Comparison of ENCODE assay signal across 8 cellular contexts in genomic region chr16:51818342-51818944, GRCh38.
DNase-seq lines count a peak whose midpoint lies in the region; ATAC-seq and TF ChIP-seq lines count a peak whose summit lies in the region.

No MANE protein-coding gene starts in this region.

- H3K27ac Mint-ChIP-seq in endothelial cell (ENCODE audit: unreplicated experiment) = no peak overlapping the region
- no peak overlapping the region for H3K27ac Mint-ChIP-seq in osteocyte (ENCODE audit: unreplicated experiment)
- no peak overlapping the region for H3K27ac Mint-ChIP-seq in T-helper 2 cell treated with Interferon-gamma antibody and Interleukin-4, amounts not matched to agents 5 μg/mL and 100 μg/mL, for 36 hours

- peak; percentile 14 for DNase-seq in CMK (ENCODE audit: low read depth)
- DNase-seq in NCI-H82 treated with DMSO at 0.1 percent for 48 hours (lab: John Stamatoyannopoulos, UW; ENCODE audit: unreplicated experiment) = peak; percentile 50
- peak; percentile 70 for DNase-seq in endothelial cell (ENCODE audit: low spot score)
- no peak for DNase-seq in osteocyte (ENCODE audit: extremely low spot score, unreplicated experiment)
- DNase-seq in T-helper 2 cell treated with Interferon-gamma antibody and Interleukin-4, amounts not matched to agents 5 μg/mL and 100 μg/mL, for 36 hours (ENCODE audit: low spot score) = no peak
- DNase-seq in activated CD4-positive, CD25-positive, alpha-beta regulatory T cell (lab: John Stamatoyannopoulos, UW) = no peak

- peak; percentile 68 for ATAC-seq in GM19395 (IDR thresholded peaks at IDR 0.05; ENCODE audit: unreplicated experiment)
- ATAC-seq in HG03442 (IDR thresholded peaks at IDR 0.05; ENCODE audit: unreplicated experiment) = no peak

- H3K9me3 Mint-ChIP-seq in endothelial cell (ENCODE audit: unreplicated experiment) = no peaks in the 10 kb centered on the region
- H3K9me3 Mint-ChIP-seq in osteocyte (ENCODE audit: unreplicated experiment) = peaks cover 4% of the 10 kb centered on the region
- H3K9me3 Mint-ChIP-seq in T-helper 2 cell treated with Interferon-gamma antibody and Interleukin-4, amounts not matched to agents 5 μg/mL and 100 μg/mL, for 36 hours = peaks cover 3% of the 10 kb centered on the region

- H3K36me3 Mint-ChIP-seq in endothelial cell (ENCODE audit: low read depth, unreplicated experiment) (no peaks in the 10 kb centered on the region), osteocyte (ENCODE audit: unreplicated experiment) (no peaks in the 10 kb centered on the region)
- no peaks in the 10 kb centered on the region for H3K36me3 Mint-ChIP-seq in T-helper 2 cell treated with Interferon-gamma antibody and Interleukin-4, amounts not matched to agents 5 μg/mL and 100 μg/mL, for 36 hours (ENCODE audit: low read depth)

- H3K4me1 Mint-ChIP-seq in endothelial cell (ENCODE audit: unreplicated experiment) (no peaks in the 10 kb centered on the region), osteocyte (ENCODE audit: unreplicated experiment) (no peaks in the 10 kb centered on the region)
- no peaks in the 10 kb centered on the region for H3K4me1 Mint-ChIP-seq in T-helper 2 cell treated with Interferon-gamma antibody and Interleukin-4, amounts not matched to agents 5 μg/mL and 100 μg/mL, for 36 hours (ENCODE audit: low read depth)

- H3K4me3 Mint-ChIP-seq in endothelial cell (ENCODE audit: unreplicated experiment) (no peak overlapping the region), osteocyte (ENCODE audit: unreplicated experiment) (no peak overlapping the region)
- H3K4me3 Mint-ChIP-seq in T-helper 2 cell treated with Interferon-gamma antibody and Interleukin-4, amounts not matched to agents 5 μg/mL and 100 μg/mL, for 36 hours = no peak overlapping the region

- TF ChIP-seq CTCF in endothelial cell (IDR thresholded peaks at IDR 0.05; ENCODE audit: unreplicated experiment) (peak; percentile 83), osteocyte (IDR thresholded peaks at IDR 0.05) (peak; percentile 65)

- H3K27me3 Mint-ChIP-seq in endothelial cell (ENCODE audit: unreplicated experiment) = no peaks in the 10 kb centered on the region
- peaks cover 5% of the 10 kb centered on the region for H3K27me3 Mint-ChIP-seq in osteocyte (ENCODE audit: unreplicated experiment)
- H3K27me3 Mint-ChIP-seq in T-helper 2 cell treated with Interferon-gamma antibody and Interleukin-4, amounts not matched to agents 5 μg/mL and 100 μg/mL, for 36 hours (ENCODE audit: low read depth) = no peaks in the 10 kb centered on the region

Comparison
In these comparisons a context has a peak if more than half of its experiments do, and no peak if none do; other contexts are left out.
1. DNase-seq: peak in CMK (single experiment), NCI-H82 treated with DMSO at 0.1 percent for 48 hours (single experiment) and endothelial cell (single experiment); none in osteocyte (single experiment), T-helper 2 cell treated with Interferon-gamma antibody and Interleukin-4, amounts not matched to agents 5 μg/mL and 100 μg/mL, for 36 hours (single experiment) and activated CD4-positive, CD25-positive, alpha-beta regulatory T cell (0 of 4).